8 cellular contexts compared by ENCODE assay signal in the genomic region with DNA sequence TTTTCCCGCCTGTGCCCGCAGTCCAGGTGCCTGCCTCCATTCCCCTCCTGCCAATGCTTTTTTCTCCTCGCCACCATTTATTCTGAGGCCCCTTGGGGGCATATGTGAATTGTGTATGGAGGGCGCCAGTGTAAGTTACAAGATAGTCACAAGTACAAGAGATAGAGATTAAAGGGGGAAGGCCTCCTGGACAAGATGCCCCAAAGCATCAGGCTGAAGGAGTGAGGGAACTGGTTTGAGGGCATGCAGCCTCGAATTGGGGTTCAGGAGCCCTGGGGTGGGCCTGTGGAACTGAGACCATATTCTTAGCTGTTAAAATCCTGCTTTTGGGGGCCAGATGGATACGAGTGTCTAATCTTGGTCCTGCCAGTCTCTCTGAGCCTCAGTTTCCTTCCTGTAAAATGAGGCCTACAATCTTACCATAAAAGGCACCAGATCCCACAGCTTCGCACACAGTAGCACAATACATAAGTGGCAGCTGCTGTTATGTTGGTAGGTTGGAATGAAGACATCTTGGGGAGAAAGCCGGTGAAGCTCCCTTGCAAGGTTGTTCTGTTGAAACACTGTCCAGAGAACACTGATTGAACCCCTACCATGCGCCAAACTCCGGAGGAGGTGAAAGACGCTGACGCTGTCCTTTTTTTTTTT. TPM values are rescaled to one million over a fixed set of nuclear protein-coding genes. Genes with fewer than 3 reads are reported as not detected.
DNase-seq lines count a peak whose midpoint lies in the region; ATAC-seq and TF ChIP-seq lines count a peak whose summit lies in the region.

No MANE protein-coding gene starts in this region.

- peak overlapping the region; percentile 47 for H3K4me3 Mint-ChIP-seq in T-helper 2 cell treated with Interferon-gamma antibody and Interleukin-4, amounts not matched to agents 5 μg/mL and 100 μg/mL, for 36 hours

- ATAC-seq in RWPE2 (ENCODE audit: low read depth): no peak

- H3K4me1 Mint-ChIP-seq in T-helper 2 cell treated with Interferon-gamma antibody and Interleukin-4, amounts not matched to agents 5 μg/mL and 100 μg/mL, for 36 hours (ENCODE audit: low read depth): peaks cover 17% of the 10 kb centered on the region

- TF ChIP-seq CTCF in RWPE2 (IDR thresholded peaks at IDR 0.05; ENCODE audit: poor library complexity, severe bottlenecking): peak; percentile 94
- TF ChIP-seq CTCF in esophagus squamous epithelium (IDR thresholded peaks at IDR 0.05): no peak

- intact Hi-C loops in esophagus squamous epithelium (cut with DNase I): loop anchor here (10.0 kb wide), 1 partner anchor 112 kb away; no protein-coding TSS in a partner anchor

- H3K9ac ChIP-seq in stomach smooth muscle (ENCODE audit: low read length in 2 of 2): peak overlapping the region; percentile 54 to 71

- TF ChIP-seq POLR2A in esophagus squamous epithelium (IDR thresholded peaks at IDR 0.05): peak in 1 of 4 donors; percentile 3

- 54 to 69% methylated on average over 8 to 10 of the region's 12 CpGs for WGBS in esophagus squamous epithelium, 2 donors

- H3K4me1 ChIP-seq in RWPE2 (ENCODE audit: insufficient read depth, poor library complexity, severe bottlenecking) (peaks cover 7% of the 10 kb centered on the region), esophagus squamous epithelium (peaks cover 13 to 65% (median 21%) of the 10 kb centered on the region in 3 donors), stomach smooth muscle (ENCODE audit: control insufficient read depth, insufficient read depth, low read length) (peaks cover 21% of the 10 kb centered on the region)

- H3K27me3 Mint-ChIP-seq in T-helper 2 cell treated with Interferon-gamma antibody and Interleukin-4, amounts not matched to agents 5 μg/mL and 100 μg/mL, for 36 hours (ENCODE audit: low read depth): no peaks in the 10 kb centered on the region

- H3K9me3 ChIP-seq in RWPE2 (ENCODE audit: severe bottlenecking): no peaks in the 10 kb centered on the region
- H3K9me3 ChIP-seq in esophagus squamous epithelium: no peaks in the 10 kb centered on the region
- H3K9me3 ChIP-seq in stomach smooth muscle (ENCODE audit: control insufficient read depth in 2 of 2, low read length in 2 of 2): no peaks in the 10 kb centered on the region

- H3K27me3 ChIP-seq in RWPE2 (ENCODE audit: insufficient read depth, poor library complexity, severe bottlenecking) (no peaks in the 10 kb centered on the region), esophagus squamous epithelium (no peaks in the 10 kb centered on the region), stomach smooth muscle (ENCODE audit: control insufficient read depth in 1 of 2, insufficient read depth in 2 of 2, low read length in 2 of 2) (no peaks in the 10 kb centered on the region)

- H3K4me3 ChIP-seq in RWPE2 (ENCODE audit: severe bottlenecking): peak overlapping the region; percentile 40
- peak overlapping the region in 3 of 4 donors; percentile 62 to 82 (median 70) for H3K4me3 ChIP-seq in esophagus squamous epithelium
- no peak overlapping the region for H3K4me3 ChIP-seq in stomach smooth muscle (ENCODE audit: low read length in 2 of 2)

- peak overlapping the region; percentile 90 for H3K27ac ChIP-seq in RWPE2 (ENCODE audit: poor library complexity, severe bottlenecking)
- H3K27ac ChIP-seq in esophagus squamous epithelium: peak overlapping the region; percentile 97 to 99 (median 98)
- peak overlapping the region; percentile 46 for H3K27ac ChIP-seq in stomach smooth muscle (ENCODE audit: low read length)

- DNase-seq in T-helper 2 cell treated with Interferon-gamma antibody and Interleukin-4, amounts not matched to agents 5 μg/mL and 100 μg/mL, for 36 hours (ENCODE audit: low spot score): no peak
- DNase-seq in T-helper 2 cell (no peak), RWPE2 (ENCODE audit: low spot score) (no peak), esophagus squamous epithelium (lab: John Stamatoyannopoulos, UW) (no peak), NCI-H526 (lab: John Stamatoyannopoulos, UW) (no peak), HUDEP-2 (lab: John Stamatoyannopoulos, UW; ENCODE audit: unreplicated experiment in 76 of 76) (no peak)
- DNase-seq in activated CD8-positive, alpha-beta memory T cell treated with anti-CD3 and anti-CD28 coated beads, Interleukin-2, amount 50 U/mL, for 48 hours: no peak

- no peaks in the 10 kb centered on the region for H3K9me3 Mint-ChIP-seq in T-helper 2 cell treated with Interferon-gamma antibody and Interleukin-4, amounts not matched to agents 5 μg/mL and 100 μg/mL, for 36 hours

- H3K27ac Mint-ChIP-seq in T-helper 2 cell treated with Interferon-gamma antibody and Interleukin-4, amounts not matched to agents 5 μg/mL and 100 μg/mL, for 36 hours: peak overlapping the region; percentile 80

- H3K36me3 ChIP-seq in RWPE2 (ENCODE audit: low read depth) (peaks cover 25% of the 10 kb centered on the region), esophagus squamous epithelium (peaks cover 10 to 25% (median 10%) of the 10 kb centered on the region in 3 donors), stomach smooth muscle (ENCODE audit: control insufficient read depth in 2 of 2, insufficient read depth in 2 of 2, low read length in 2 of 2) (peaks cover 6 to 11% of the 10 kb centered on the region in 2 donors)

- peaks cover 19% of the 10 kb centered on the region for H3K36me3 Mint-ChIP-seq in T-helper 2 cell treated with Interferon-gamma antibody and Interleukin-4, amounts not matched to agents 5 μg/mL and 100 μg/mL, for 36 hours (ENCODE audit: low read depth)

RNA-seq across cellular contexts. Expression of a gene that starts 0.5 kb away (rescaled TPM):
- total RNA-seq in esophagus squamous epithelium: 100 to 1,000 TPM in 3 of 4 donors, 10 to 100 TPM in 1; 87.8 to 139 (median 111) TPM

RNA-seq across cellular contexts. Expression of a gene that starts 25.7 kb away (rescaled TPM):
- total RNA-seq in esophagus squamous epithelium: 100 to 1,000 TPM; 219 to 319 (median 285) TPM

Comparison
In these comparisons a context has a peak if more than half of its experiments do, and no peak if none do; other contexts are left out.
1. H3K27ac ChIP-seq: peak in every context shown above with its lines; median percentile 98 in esophagus squamous epithelium; 90 in RWPE2; 46 in stomach smooth muscle.
2. H3K4me3 ChIP-seq: peak in RWPE2 (single experiment) and esophagus squamous epithelium (3 of 4); none in stomach smooth muscle (0 of 2).